In genomic region chr9:131609116-131609830, GRCh38 we compare ENCODE assay signal across 9 cellular contexts.
DNase-seq lines count a peak whose midpoint lies in the region; ATAC-seq, FAIRE-seq and TF ChIP-seq lines count a peak whose summit lies in the region.
"Had no signal": no experiment of that assay in that cellular context is flagged by ENCODE, and none has a peak within 500 bp of the region (broad histone marks: within the 10 kb centered on the region; RNA-seq: fewer than 3 reads in every experiment).

No MANE protein-coding gene starts in this region.

- no peak overlapping the region for H3K4me3 Mint-ChIP-seq in activated T-helper 1 cell treated with anti-CD3 and anti-CD28 coated beads, Interleukin-12 subunit alpha, Interleukin-12 subunit beta, Interleukin-2, Interleukin-4 antibody, amounts not matched to agents 30 ng/mL and 10 ng/mL and 1 ng/mL, durations not matched to agents 14 hours and 24 hours and 36 hours

- no peak overlapping the region for H3K27ac Mint-ChIP-seq in activated T-helper 1 cell treated with anti-CD3 and anti-CD28 coated beads, Interleukin-12 subunit alpha, Interleukin-12 subunit beta, Interleukin-2, Interleukin-4 antibody, amounts not matched to agents 30 ng/mL and 10 ng/mL and 1 ng/mL, durations not matched to agents 14 hours and 24 hours and 36 hours

- peaks cover 40% of the 10 kb centered on the region for H3K36me3 Mint-ChIP-seq in activated T-helper 1 cell treated with anti-CD3 and anti-CD28 coated beads, Interleukin-12 subunit alpha, Interleukin-12 subunit beta, Interleukin-2, Interleukin-4 antibody, amounts not matched to agents 30 ng/mL and 10 ng/mL and 1 ng/mL, durations not matched to agents 14 hours and 24 hours and 36 hours (ENCODE audit: low read depth)

- DNase-seq in GM12892 (ENCODE audit: insufficient read length) (no peak), amniotic stem cell (lab: John Stamatoyannopoulos, UW) (peak; percentile 39), Right ventricle myocardium superior (peak; percentile 75), sciatic nerve (ENCODE audit: low spot score) (no peak), HUDEP-2 (lab: John Stamatoyannopoulos, UW; ENCODE audit: unreplicated experiment in 76 of 76) (no peak)
- DNase-seq in activated T-helper 1 cell treated with anti-CD3 and anti-CD28 coated beads, Interleukin-12 subunit alpha, Interleukin-12 subunit beta, Interleukin-2, Interleukin-4 antibody, amounts not matched to agents 30 ng/mL and 10 ng/mL and 1 ng/mL, durations not matched to agents 14 hours and 24 hours and 36 hours (ENCODE audit: low spot score) = no peak
- DNase-seq in activated CD8-positive, alpha-beta memory T cell treated with anti-CD3 and anti-CD28 coated beads for 24 hours = no peak
- DNase-seq: central memory CD4-positive, alpha-beta T cell had no signal

- peak; percentile 76 for FAIRE-seq in GM12892 (lab: Jason Lieb, UNC)

- intact Hi-C loops in Right ventricle myocardium superior (cut with DNase I) = loop anchor here (5.0 kb wide), 1 partner anchor 128 kb away; no protein-coding TSS in a partner anchor
- intact Hi-C loops in sciatic nerve (cut with DNase I) = no loop called here
- intact Hi-C loops in activated T-helper 1 cell treated with anti-CD3 and anti-CD28 coated beads, Interleukin-12 subunit alpha, Interleukin-12 subunit beta, Interleukin-2, Interleukin-4 antibody, amounts not matched to agents 30 ng/mL and 10 ng/mL and 1 ng/mL, durations not matched to agents 14 hours and 24 hours and 36 hours (cut with micrococcal nuclease) = no loop called here

- H3K27me3 Mint-ChIP-seq in activated T-helper 1 cell treated with anti-CD3 and anti-CD28 coated beads, Interleukin-12 subunit alpha, Interleukin-12 subunit beta, Interleukin-2, Interleukin-4 antibody, amounts not matched to agents 30 ng/mL and 10 ng/mL and 1 ng/mL, durations not matched to agents 14 hours and 24 hours and 36 hours (ENCODE audit: insufficient read depth) = no peaks in the 10 kb centered on the region

- H3K4me1 Mint-ChIP-seq in activated T-helper 1 cell treated with anti-CD3 and anti-CD28 coated beads, Interleukin-12 subunit alpha, Interleukin-12 subunit beta, Interleukin-2, Interleukin-4 antibody, amounts not matched to agents 30 ng/mL and 10 ng/mL and 1 ng/mL, durations not matched to agents 14 hours and 24 hours and 36 hours (ENCODE audit: low read depth) = peaks cover 4% of the 10 kb centered on the region

- peak; percentile 57 for ATAC-seq in Right ventricle myocardium superior (ENCODE audit: poor library complexity)
- peak; percentile 78 for ATAC-seq in sciatic nerve
- no peak for ATAC-seq in HG03097 (IDR thresholded peaks at IDR 0.05; ENCODE audit: low FRiP score, unreplicated experiment)

- H3K9me3 Mint-ChIP-seq in activated T-helper 1 cell treated with anti-CD3 and anti-CD28 coated beads, Interleukin-12 subunit alpha, Interleukin-12 subunit beta, Interleukin-2, Interleukin-4 antibody, amounts not matched to agents 30 ng/mL and 10 ng/mL and 1 ng/mL, durations not matched to agents 14 hours and 24 hours and 36 hours = no peaks in the 10 kb centered on the region

- TF ChIP-seq POLR2A in GM12892 (IDR thresholded peaks at IDR 0.05; ENCODE audit: low read depth, low read length) = no peak

Comparison
In these comparisons a context has a peak if more than half of its experiments do, and no peak if none do; other contexts are left out.
1. DNase-seq: peak in amniotic stem cell (single experiment) and Right ventricle myocardium superior (single experiment); none in GM12892 (single experiment), sciatic nerve (single experiment), HUDEP-2 (0 of 76), activated T-helper 1 cell treated with anti-CD3 and anti-CD28 coated beads, Interleukin-12 subunit alpha, Interleukin-12 subunit beta, Interleukin-2, Interleukin-4 antibody, amounts not matched to agents 30 ng/mL and 10 ng/mL and 1 ng/mL, durations not matched to agents 14 hours and 24 hours and 36 hours (single experiment) and activated CD8-positive, alpha-beta memory T cell treated with anti-CD3 and anti-CD28 coated beads for 24 hours (single experiment).